Comparison of ENCODE assay signal across 16 cellular contexts in the genomic region with DNA sequence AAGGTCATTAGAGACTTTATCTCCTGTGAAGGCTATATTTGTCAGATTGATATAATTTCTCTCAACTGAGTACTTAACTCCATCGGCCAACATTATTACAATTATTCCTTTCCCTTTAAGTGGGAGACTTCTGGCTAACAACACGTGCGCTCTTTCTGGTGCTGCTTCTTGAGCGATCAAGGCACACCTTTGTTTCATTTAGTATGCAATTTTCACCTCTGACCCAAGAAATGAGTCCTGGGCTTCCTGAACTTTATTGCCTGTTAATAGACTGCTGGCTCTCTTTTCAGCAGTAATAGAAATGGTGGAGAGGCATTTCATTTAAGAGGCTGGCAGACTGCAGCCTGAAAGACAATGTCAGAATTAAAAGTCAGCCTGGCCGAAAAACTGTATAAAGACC.
DNase-seq lines count a peak whose midpoint lies in the region; ATAC-seq and TF ChIP-seq lines count a peak whose summit lies in the region.
"Had no signal": no experiment of that assay in that cellular context is flagged by ENCODE, and none has a peak within 500 bp of the region (broad histone marks: within the 10 kb centered on the region; RNA-seq: fewer than 3 reads in every experiment).

No MANE protein-coding gene starts in this region.

- TF ChIP-seq EP300 in esophagus muscularis mucosa (IDR thresholded peaks at IDR 0.05), result no peak

- H3K4me3 Mint-ChIP-seq in progenitor cell of endocrine pancreas (ENCODE audit: low read depth), result no peak overlapping the region
- H3K4me3 Mint-ChIP-seq: CD8-positive, alpha-beta T cell had no signal

- 77% methylated on average over 5 of the region's 5 CpGs for WGBS in esophagus muscularis mucosa

- no peaks in the 10 kb centered on the region for H3K36me3 Mint-ChIP-seq in progenitor cell of endocrine pancreas (ENCODE audit: insufficient read depth)
- H3K36me3 Mint-ChIP-seq in activated naive CD4-positive, alpha-beta T cell treated with anti-CD3 and anti-CD28 coated beads, Interleukin-2, amount 50 U/mL, for 72 hours, result no peaks in the 10 kb centered on the region
- H3K36me3 Mint-ChIP-seq: CD14-positive monocyte; CD8-positive, alpha-beta T cell had no signal

- H3K4me1 Mint-ChIP-seq in progenitor cell of endocrine pancreas (ENCODE audit: low read depth), result peaks cover 46% of the 10 kb centered on the region

- DNase-seq in DMS 273 (lab: John Stamatoyannopoulos, UW; ENCODE audit: unreplicated experiment) (peak; percentile 50), DMS 273 treated with DMSO at 0.1 percent for 48 hours (lab: John Stamatoyannopoulos, UW) (no peak), left kidney (ENCODE audit: low read depth, low spot score) (peak; percentile 42), progenitor cell of endocrine pancreas (ENCODE audit: low spot score, unreplicated experiment) (no peak), esophagus muscularis mucosa (ENCODE audit: extremely low spot score) (no peak), COLO668 (lab: John Stamatoyannopoulos, UW; ENCODE audit: unreplicated experiment) (no peak)
- DNase-seq in activated naive CD4-positive, alpha-beta T cell treated with anti-CD3 and anti-CD28 coated beads, Interleukin-2, amount 50 U/mL, for 72 hours (ENCODE audit: low spot score in 2 of 2), result no peak
- DNase-seq: CD8-positive, alpha-beta T cell; DMS153; DMS79 treated with DMSO at 0.1 percent for 48 hours; EL had no signal

- intact Hi-C loops in esophagus muscularis mucosa (cut with DNase I), result no loop called here

- H3K27ac ChIP-seq in esophagus muscularis mucosa (replicated peaks in 1 of 4), result no peak overlapping the region
- H3K27ac ChIP-seq: 22Rv1 had no signal

- no peaks in the 10 kb centered on the region for H3K36me3 ChIP-seq in esophagus muscularis mucosa

- H3K9me3 Mint-ChIP-seq in progenitor cell of endocrine pancreas (ENCODE audit: low read depth), result no peaks in the 10 kb centered on the region
- H3K9me3 Mint-ChIP-seq in activated naive CD4-positive, alpha-beta T cell treated with anti-CD3 and anti-CD28 coated beads, Interleukin-2, amount 50 U/mL, for 72 hours, result peaks cover 0 to 4% of the 10 kb centered on the region in 2 donors
- H3K9me3 Mint-ChIP-seq: CD14-positive monocyte; CD8-positive, alpha-beta T cell had no signal

- no peak for TF ChIP-seq POLR2A in esophagus muscularis mucosa (IDR thresholded peaks at IDR 0.05; ENCODE audit: low read depth)

- H3K27me3 ChIP-seq in esophagus muscularis mucosa, result no peaks in the 10 kb centered on the region

- H3K27ac Mint-ChIP-seq in progenitor cell of endocrine pancreas, result peak overlapping the region; percentile 30
- no peak overlapping the region for H3K27ac Mint-ChIP-seq in activated naive CD4-positive, alpha-beta T cell treated with anti-CD3 and anti-CD28 coated beads, Interleukin-2, amount 50 U/mL, for 72 hours
- H3K27ac Mint-ChIP-seq: CD14-positive monocyte; CD8-positive, alpha-beta T cell had no signal

- no peak for ATAC-seq in GM18868 (IDR thresholded peaks at IDR 0.05; ENCODE audit: unreplicated experiment)
- ATAC-seq in activated naive CD4-positive, alpha-beta T cell treated with anti-CD3 and anti-CD28 coated beads, Interleukin-2, amount 50 U/mL, for 72 hours, result no peak
- ATAC-seq: CD8-positive, alpha-beta T cell; HCT116; K562 had no signal

- no peak overlapping the region for H3K4me3 ChIP-seq in esophagus muscularis mucosa
- H3K4me3 ChIP-seq: K562 had no signal

- no peaks in the 10 kb centered on the region for H3K9me3 ChIP-seq in esophagus muscularis mucosa

- TF ChIP-seq CTCF in progenitor cell of endocrine pancreas (IDR thresholded peaks at IDR 0.05; ENCODE audit: unreplicated experiment) (no peak), esophagus muscularis mucosa (IDR thresholded peaks at IDR 0.05) (no peak)

- no peaks in the 10 kb centered on the region for H3K27me3 Mint-ChIP-seq in progenitor cell of endocrine pancreas

- no peaks in the 10 kb centered on the region for H3K4me1 ChIP-seq in esophagus muscularis mucosa

Comparison
In these comparisons a context has a peak if more than half of its experiments do, and no peak if none do; other contexts are left out.
1. DNase-seq: peak in DMS 273 (single experiment) and left kidney (single experiment); none in DMS 273 treated with DMSO at 0.1 percent for 48 hours (single experiment), progenitor cell of endocrine pancreas (single experiment), esophagus muscularis mucosa (single experiment), COLO668 (single experiment) and activated naive CD4-positive, alpha-beta T cell treated with anti-CD3 and anti-CD28 coated beads, Interleukin-2, amount 50 U/mL, for 72 hours (0 of 2).